In the genomic region with DNA sequence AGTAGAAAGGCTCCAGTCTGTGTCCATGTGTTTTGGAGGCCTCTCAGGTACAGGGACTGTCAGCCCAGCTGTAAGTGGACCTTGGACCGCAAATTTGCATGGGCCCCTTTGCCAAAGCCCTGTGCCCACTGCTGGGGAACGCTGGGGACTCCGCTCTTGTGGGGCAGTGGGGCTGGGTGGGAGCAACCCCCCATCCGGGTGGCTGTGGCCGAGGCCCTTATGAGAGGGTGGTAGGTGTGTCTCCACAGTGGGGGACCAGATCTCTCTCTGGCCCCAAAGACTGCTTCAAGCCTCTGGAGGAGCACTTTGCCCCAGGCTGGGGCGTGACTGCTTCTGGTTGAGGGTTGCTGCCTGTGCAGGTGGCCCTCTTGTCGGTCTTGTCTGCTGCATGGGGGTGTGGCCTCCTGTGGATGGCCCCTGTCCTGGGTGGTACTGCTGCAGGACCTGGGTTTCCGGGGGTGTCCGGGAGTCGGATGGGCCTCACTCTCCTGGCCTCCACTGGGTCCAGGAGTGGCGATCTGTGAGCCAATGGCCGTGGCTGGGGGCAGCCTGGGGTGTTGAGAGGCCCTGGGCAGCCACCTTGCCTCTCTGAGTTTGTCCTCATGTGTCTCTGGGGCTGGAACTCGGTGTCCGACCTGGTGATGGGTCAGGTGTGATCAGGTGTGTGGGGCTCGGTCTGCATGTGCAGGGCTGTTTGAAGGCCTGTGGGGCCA, we compare ENCODE assay signal across 20 cellular contexts. TPM values are rescaled to one million over a fixed set of nuclear protein-coding genes. Genes with fewer than 3 reads are reported as not detected.
DNase-seq lines count a peak whose midpoint lies in the region; ATAC-seq and TF ChIP-seq lines count a peak whose summit lies in the region.
"Had no signal": no experiment of that assay in that cellular context is flagged by ENCODE, and none has a peak within 500 bp of the region (broad histone marks: within the 10 kb centered on the region; RNA-seq: fewer than 3 reads in every experiment).

No MANE protein-coding gene starts in this region.

- H3K27ac ChIP-seq in RWPE2 (ENCODE audit: poor library complexity, severe bottlenecking) (no peak overlapping the region), smooth muscle cell (ENCODE audit: low read depth) (no peak overlapping the region)
- H3K27ac ChIP-seq: ascending aorta, HL-60, thoracic aorta had no signal

- H3K4me2 ChIP-seq in smooth muscle cell: peak overlapping the region; percentile 28

- H3K79me2 ChIP-seq in smooth muscle cell (ENCODE audit: low read depth): no peaks in the 10 kb centered on the region

- H3K9me3 Mint-ChIP-seq in immature natural killer cell: no peaks in the 10 kb centered on the region
- H3K9me3 Mint-ChIP-seq: activated CD4-positive, alpha-beta T cell treated with anti-CD3 and anti-CD28 coated beads, Interleukin-2, amount 10 ng/mL, durations not matched to agents 24 days and 14 days; activated naive CD4-positive, alpha-beta T cell treated with anti-CD3 and anti-CD28 coated beads for 36 hours; HFFc6; memory B cell; neural crest cell had no signal

- H3K27ac Mint-ChIP-seq in T-helper 17 cell (no peak overlapping the region), immature natural killer cell (no peak overlapping the region)
- H3K27ac Mint-ChIP-seq: activated CD4-positive, alpha-beta T cell treated with anti-CD3 and anti-CD28 coated beads, Interleukin-2, amount 10 ng/mL, durations not matched to agents 24 days and 14 days; activated naive CD4-positive, alpha-beta T cell treated with anti-CD3 and anti-CD28 coated beads for 36 hours; HFFc6 had no signal

- peak; percentile 89 to 94 for DNase-seq in NCI-H526 (lab: John Stamatoyannopoulos, UW)
- DNase-seq in RWPE2 (ENCODE audit: low spot score): peak; percentile 61
- DNase-seq in islet precursor cell: peak; percentile 52
- DNase-seq in smooth muscle cell (lab: John Stamatoyannopoulos, UW; ENCODE audit: unreplicated experiment): no peak
- DNase-seq in T-helper 17 cell: no peak
- no peak for DNase-seq in immature natural killer cell
- DNase-seq in GM13976 (ENCODE audit: low spot score): no peak
- DNase-seq: activated CD4-positive, alpha-beta T cell treated with anti-CD3 and anti-CD28 coated beads, Interleukin-2, amount 10 ng/mL, durations not matched to agents 24 days and 14 days; activated naive CD4-positive, alpha-beta T cell treated with anti-CD3 and anti-CD28 coated beads for 36 hours; AML-193; DMS79 treated with DMSO at 0.1 percent for 48 hours; HFFc6; IMR-90; NCI-H1930 had no signal

- H3K27me3 Mint-ChIP-seq in T-helper 17 cell: no peaks in the 10 kb centered on the region
- peaks cover 10 to 14% (median 13%) of the 10 kb centered on the region in 3 donors for H3K27me3 Mint-ChIP-seq in immature natural killer cell (ENCODE audit: low read depth in 3 of 3)
- H3K27me3 Mint-ChIP-seq: activated CD4-positive, alpha-beta T cell treated with anti-CD3 and anti-CD28 coated beads, Interleukin-2, amount 10 ng/mL, durations not matched to agents 24 days and 14 days; memory B cell had no signal

- H3K9me3 ChIP-seq in RWPE2 (ENCODE audit: severe bottlenecking): no peaks in the 10 kb centered on the region
- H3K9me3 ChIP-seq in smooth muscle cell (replicated peaks; ENCODE audit: low read depth): no peaks in the 10 kb centered on the region
- no peaks in the 10 kb centered on the region for H3K9me3 ChIP-seq in T-helper 17 cell (ENCODE audit: control insufficient read depth, low read length, poor library complexity, severe bottlenecking)
- H3K9me3 ChIP-seq: ascending aorta, thoracic aorta had no signal

- in situ Hi-C loops in GM13976 (cut with MboI; ENCODE audit: low sequenced_read_pairs, unreplicated experiment): no loop called here

- H3K4me1 ChIP-seq in RWPE2 (ENCODE audit: insufficient read depth, poor library complexity, severe bottlenecking) (no peaks in the 10 kb centered on the region), smooth muscle cell (ENCODE audit: low read depth) (no peaks in the 10 kb centered on the region)
- H3K4me1 ChIP-seq: ascending aorta had no signal

- H3K9ac ChIP-seq in smooth muscle cell (ENCODE audit: low read depth): no peak overlapping the region

- H3K4me1 Mint-ChIP-seq in T-helper 17 cell: peaks cover 10% of the 10 kb centered on the region
- peaks cover 0 to 8% of the 10 kb centered on the region in 2 donors for H3K4me1 Mint-ChIP-seq in immature natural killer cell
- H3K4me1 Mint-ChIP-seq: activated CD4-positive, alpha-beta T cell treated with anti-CD3 and anti-CD28 coated beads, Interleukin-2, amount 10 ng/mL, durations not matched to agents 24 days and 14 days; neural crest cell had no signal

- H3K4me3 ChIP-seq in RWPE2 (ENCODE audit: severe bottlenecking): no peak overlapping the region
- no peak overlapping the region for H3K4me3 ChIP-seq in smooth muscle cell
- H3K4me3 ChIP-seq: ascending aorta, thoracic aorta had no signal

- H4K20me1 ChIP-seq in smooth muscle cell (ENCODE audit: low read depth): no peaks in the 10 kb centered on the region

- ATAC-seq in RWPE2 (ENCODE audit: low read depth): no peak
- no peak for ATAC-seq in T-helper 17 cell

- no peak overlapping the region for H3K4me3 Mint-ChIP-seq in T-helper 17 cell
- no peak overlapping the region for H3K4me3 Mint-ChIP-seq in immature natural killer cell
- H3K4me3 Mint-ChIP-seq: activated CD4-positive, alpha-beta T cell treated with anti-CD3 and anti-CD28 coated beads, Interleukin-2, amount 10 ng/mL, durations not matched to agents 24 days and 14 days; activated naive CD4-positive, alpha-beta T cell treated with anti-CD3 and anti-CD28 coated beads for 36 hours; HFFc6; neural crest cell had no signal

- H3K36me3 ChIP-seq in RWPE2 (ENCODE audit: low read depth) (no peaks in the 10 kb centered on the region), smooth muscle cell (ENCODE audit: low read depth) (no peaks in the 10 kb centered on the region)
- H3K36me3 ChIP-seq: ascending aorta, thoracic aorta had no signal

- 83% methylated on average over 14 of the region's 15 CpGs for WGBS in smooth muscle cell (ENCODE audit: low lambda C conversion rate)

- no peaks in the 10 kb centered on the region for H3F3A ChIP-seq in smooth muscle cell (ENCODE audit: low read depth)

- TF ChIP-seq CTCF in RWPE2 (IDR thresholded peaks at IDR 0.05; ENCODE audit: poor library complexity, severe bottlenecking) (no peak), smooth muscle cell (IDR thresholded peaks at IDR 0.05; ENCODE audit: borderline replicate concordance, insufficient read depth, poor library complexity, severe bottlenecking) (no peak), GM13976 (IDR thresholded peaks at IDR 0.05; ENCODE audit: borderline replicate concordance, control extremely low read depth, extremely low read depth, insufficient read depth, missing control alignments) (no peak)

- no peaks in the 10 kb centered on the region for H3K36me3 Mint-ChIP-seq in T-helper 17 cell (ENCODE audit: low read depth)
- no peaks in the 10 kb centered on the region for H3K36me3 Mint-ChIP-seq in immature natural killer cell

- H3K27me3 ChIP-seq in RWPE2 (ENCODE audit: insufficient read depth, poor library complexity, severe bottlenecking) (no peaks in the 10 kb centered on the region), smooth muscle cell (ENCODE audit: low read depth) (peaks cover 8% of the 10 kb centered on the region)
- H3K27me3 ChIP-seq: ascending aorta had no signal

- no peak overlapping the region for H2AFZ ChIP-seq in smooth muscle cell (ENCODE audit: low read depth)

RNA-seq across cellular contexts. Expression of gene KCNQ1, which starts 15.9 kb away (rescaled TPM):
- 0.45 and 2.3 TPM in 2 replicates for total RNA-seq in smooth muscle cell
- 1.3 and 2.8 TPM in 2 replicates for polyA plus RNA-seq in smooth muscle cell
- 10 to 100 TPM; 18.6 to 25.5 TPM for total RNA-seq in T-helper 17 cell
- polyA plus RNA-seq in immature natural killer cell: 1 to 10 TPM in 1 of 3 donors, under 1 TPM in 2; 0.13 to 1.1 (median 0.73) TPM
- total RNA-seq: HFFc6, IMR-90, RPMI7951 had no signal

RNA-seq across cellular contexts. Expression of gene TRPM5, which starts 16.4 kb away (rescaled TPM):
- not detected in 2 replicates for total RNA-seq in smooth muscle cell
- polyA plus RNA-seq in smooth muscle cell: 0.06 TPM in 1 of 2 replicates, not detected in the other
- under 1 TPM; 0.07 to 0.08 TPM for total RNA-seq in T-helper 17 cell
- not detected for polyA plus RNA-seq in immature natural killer cell
- total RNA-seq: activated CD4-positive, alpha-beta T cell treated with anti-CD3 and anti-CD28 coated beads, Interleukin-2, amount 10 ng/mL, durations not matched to agents 24 days and 14 days; activated naive CD4-positive, alpha-beta T cell treated with anti-CD3 and anti-CD28 coated beads for 36 hours; ascending aorta; HFFc6; IMR-90; RPMI7951; thoracic aorta had no signal
- polyA plus RNA-seq: IMR-90 had no signal

Comparison
In these comparisons a context has a peak if more than half of its experiments do, and no peak if none do; other contexts are left out.
1. DNase-seq: peak in NCI-H526 (2 of 2), RWPE2 (single experiment) and islet precursor cell (single experiment); none in smooth muscle cell (single experiment), T-helper 17 cell (0 of 3), immature natural killer cell (0 of 3) and GM13976 (single experiment).